ENCODE assay signal across 1 cellular context in genomic region chr20:11426938-11427337, GRCh38.
TF ChIP-seq lines count a peak whose summit lies in the region.

No MANE protein-coding gene starts in this region.

TF ChIP-seq in GM23338, 12 proteins besides CTCF, POLR2A, EP300 and RAD21 (continued from another document):
- TF ChIP-seq ZNF462 (CRISPR knock-in tag; IDR thresholded peaks at IDR 0.05) (no peak), JUNB (IDR thresholded peaks at IDR 0.05; ENCODE audit: unreplicated experiment) (no peak), ETS1 (IDR thresholded peaks at IDR 0.05) (no peak), ZNF331 (CRISPR knock-in tag; IDR thresholded peaks at IDR 0.05; ENCODE audit: low read depth) (no peak), NANOG (IDR thresholded peaks at IDR 0.05; ENCODE audit: borderline replicate concordance) (no peak)
